Comparison of ENCODE assay signal across 10 cellular contexts in the genomic region with DNA sequence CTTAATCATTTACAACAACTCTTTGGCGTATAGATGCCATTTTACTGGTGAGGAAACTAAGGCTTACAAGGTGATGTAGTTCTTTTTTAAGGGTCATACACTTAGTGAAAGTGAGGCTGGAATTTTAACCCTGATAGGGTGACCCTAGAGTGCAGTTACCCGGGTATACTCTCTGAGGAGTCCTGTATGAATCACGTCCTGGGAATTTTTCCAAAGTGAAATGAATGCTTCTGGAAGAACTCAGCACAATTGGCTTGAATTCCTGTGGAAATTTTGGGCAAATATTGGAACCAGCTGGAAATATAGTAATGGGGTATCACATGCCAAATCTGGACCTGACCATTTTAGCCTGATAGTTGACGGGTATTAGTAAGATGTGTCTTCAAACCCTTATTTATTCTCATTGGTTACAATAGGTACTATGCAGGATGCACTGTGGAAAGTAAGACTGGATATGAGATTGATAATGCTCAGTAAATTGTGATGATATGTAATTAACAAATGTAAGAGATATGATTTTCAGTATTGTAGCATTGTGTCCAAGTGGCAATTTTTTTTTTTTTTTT. TPM values are rescaled to one million over a fixed set of nuclear protein-coding genes. Genes with fewer than 3 reads are reported as not detected.
DNase-seq lines count a peak whose midpoint lies in the region; ATAC-seq and TF ChIP-seq lines count a peak whose summit lies in the region.
"Had no signal": no experiment of that assay in that cellular context is flagged by ENCODE, and none has a peak within 500 bp of the region (broad histone marks: within the 10 kb centered on the region; RNA-seq: fewer than 3 reads in every experiment).

No MANE protein-coding gene starts in this region.

- peak overlapping the region in 2 of 5 donors; percentile 33 to 36 for H3K9ac ChIP-seq in subcutaneous abdominal adipose tissue (ENCODE audit: low read length in 5 of 5)

- 40 to 49% (median 45%) methylated on average over 4 of the region's 4 CpGs for WGBS in heart left ventricle, 4 donors

- peak overlapping the region; percentile 58 to 68 for H3K27ac ChIP-seq in ascending aorta
- H3K27ac ChIP-seq in heart left ventricle: peak overlapping the region in 10 of 12 donors; percentile 8 to 52 (median 23)
- peak overlapping the region; percentile 80 for H3K27ac ChIP-seq in subcutaneous abdominal adipose tissue (ENCODE audit: low read depth, low read length)

- peaks cover 3 to 20% of the 10 kb centered on the region in 2 donors for H3K4me1 ChIP-seq in ascending aorta
- peaks cover 0 to 61% (median 31%) of the 10 kb centered on the region in 12 donors for H3K4me1 ChIP-seq in heart left ventricle
- peaks cover 2 to 49% (median 43%) of the 10 kb centered on the region in 5 donors for H3K4me1 ChIP-seq in subcutaneous abdominal adipose tissue (ENCODE audit: control insufficient read depth in 5 of 5, insufficient read depth in 5 of 5, low read length in 5 of 5)

- no peak for TF ChIP-seq CTCF in HFF-Myc (IDR thresholded peaks at IDR 0.05; ENCODE audit: low read depth, low read length, missing control alignments)
- TF ChIP-seq CTCF in ascending aorta (IDR thresholded peaks at IDR 0.05): no peak
- no peak for TF ChIP-seq CTCF in heart left ventricle (IDR thresholded peaks at IDR 0.05)

- H3K27me3 ChIP-seq in ascending aorta (no peaks in the 10 kb centered on the region), heart left ventricle (no peaks in the 10 kb centered on the region), subcutaneous abdominal adipose tissue (ENCODE audit: control insufficient read depth in 5 of 5, insufficient read depth in 4 of 5, low read length in 5 of 5) (no peaks in the 10 kb centered on the region)

- TF ChIP-seq POLR2A in heart left ventricle (IDR thresholded peaks at IDR 0.05): no peak

- H3K36me3 ChIP-seq in ascending aorta (peaks cover 10 to 13% of the 10 kb centered on the region in 2 donors), heart left ventricle (peaks cover 0 to 100% (median 93%) of the 10 kb centered on the region in 9 donors), subcutaneous abdominal adipose tissue (ENCODE audit: control insufficient read depth in 5 of 5, insufficient read depth in 5 of 5, low read length in 5 of 5) (peaks cover 24 to 52% (median 36%) of the 10 kb centered on the region in 5 donors)

- H3K4me3 ChIP-seq in HFF-Myc (replicated peaks; ENCODE audit: low read depth, low read length) (no peak overlapping the region), ascending aorta (no peak overlapping the region), heart left ventricle (no peak overlapping the region), subcutaneous abdominal adipose tissue (ENCODE audit: low read depth in 1 of 5, low read length in 5 of 5) (no peak overlapping the region)

- intact Hi-C loops in ascending aorta (cut with DNase I) (no loop called here), heart left ventricle (cut with DNase I) (loop anchor here in 2 of 10 donors (10.0 kb wide), 2 partner anchors 195 to 365 kb away; no protein-coding TSS in a partner anchor)

- ATAC-seq in heart left ventricle (peak; percentile 50 to 83 (median 78)), HG03175 (IDR thresholded peaks at IDR 0.05; ENCODE audit: unreplicated experiment) (no peak), GM19463 (IDR thresholded peaks at IDR 0.05; ENCODE audit: unreplicated experiment) (no peak)

- H3K9me3 ChIP-seq in ascending aorta: no peaks in the 10 kb centered on the region
- H3K9me3 ChIP-seq in heart left ventricle: no peaks in the 10 kb centered on the region
- no peaks in the 10 kb centered on the region for H3K9me3 ChIP-seq in subcutaneous abdominal adipose tissue (ENCODE audit: control insufficient read depth in 5 of 5, low read length in 5 of 5)

- peak; percentile 92 for DNase-seq in HFF-Myc (ENCODE audit: extremely low read depth, low read depth)
- DNase-seq in ascending aorta (ENCODE audit: low spot score in 2 of 2): no peak
- DNase-seq in heart left ventricle: peak in 1 of 5 donors; percentile 17
- no peak for DNase-seq in activated T-cell treated with anti-CD3 and anti-CD28 coated beads, Interleukin-2, amount 50 U/mL, for 48 hours
- DNase-seq: activated CD4-positive, alpha-beta T cell treated with anti-CD3 and anti-CD28 coated beads for 4 hours; NCI-H1417; occipital lobe had no signal

RNA-seq across cellular contexts. Expression of a gene that starts 14.8 kb away (rescaled TPM):
- total RNA-seq in ascending aorta (103 TPM), heart left ventricle (100 to 1,000 TPM; 118 to 244 (median 197) TPM)
- polyA plus RNA-seq in heart left ventricle: 100 to 1,000 TPM; 127 to 146 TPM

Comparison
In these comparisons a context has a peak if more than half of its experiments do, and no peak if none do; other contexts are left out.
1. H3K27ac ChIP-seq: peak in every context shown above with its lines; median percentile 80 in subcutaneous abdominal adipose tissue; 63 in ascending aorta; 23 in heart left ventricle.
2. ATAC-seq: peak in heart left ventricle (4 of 4); none in HG03175 (single experiment) and GM19463 (single experiment).